12 cellular contexts compared by ENCODE assay signal in the genomic region with DNA sequence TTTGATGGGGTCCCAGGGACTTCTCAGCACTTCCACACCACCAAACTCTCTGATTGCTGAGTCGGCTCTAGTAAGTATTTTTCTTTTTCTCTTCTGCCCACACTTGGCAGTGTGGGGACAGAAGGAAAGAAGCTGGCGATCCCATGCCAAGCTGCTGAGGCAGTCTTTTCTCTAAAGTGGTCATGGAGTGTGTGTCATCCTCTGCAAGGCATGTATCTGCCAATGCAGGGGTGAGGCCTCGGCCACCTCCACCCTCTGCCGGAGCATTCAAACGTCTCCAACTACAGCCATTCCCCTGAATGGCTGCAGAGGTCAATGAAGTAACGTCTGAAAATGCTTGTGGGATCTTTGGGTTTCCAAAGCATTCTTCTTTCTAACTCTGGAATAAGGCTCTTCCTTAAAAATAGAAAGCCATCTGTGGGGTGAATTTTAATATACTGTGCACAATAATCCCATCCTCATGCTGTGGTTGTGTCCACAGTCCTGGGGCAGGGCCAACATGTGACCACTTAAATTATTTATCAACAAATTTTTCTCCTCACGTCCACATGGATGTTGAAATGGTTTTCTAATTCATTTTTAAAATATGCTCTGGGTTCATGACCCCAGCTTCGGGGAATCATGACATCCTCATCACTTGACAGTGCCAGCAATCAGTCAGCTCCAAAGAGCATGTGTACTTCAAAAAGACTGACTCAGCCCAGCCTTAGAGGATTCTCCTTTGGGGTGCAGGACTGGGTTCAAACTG.
A peak's percentile ranks its signal among the peaks of the same experiment; 100 is the strongest.
DNase-seq lines count a peak whose midpoint lies in the region; ATAC-seq, FAIRE-seq and TF ChIP-seq lines count a peak whose summit lies in the region.
"Had no signal": no experiment of that assay in that cellular context is flagged by ENCODE, and none has a peak within 500 bp of the region (broad histone marks: within the 10 kb centered on the region; RNA-seq: fewer than 3 reads in every experiment).

No MANE protein-coding gene starts in this region.

- H3K9me3 ChIP-seq in DND-41 (ENCODE audit: insufficient read depth, low read length, severe bottlenecking), result no peaks in the 10 kb centered on the region
- no peaks in the 10 kb centered on the region for H3K9me3 ChIP-seq in SK-N-SH
- no peaks in the 10 kb centered on the region for H3K9me3 ChIP-seq in Caco-2
- H3K9me3 ChIP-seq: neutrophil had no signal

- H3K9ac ChIP-seq in DND-41 (ENCODE audit: low read depth, low read length), result no peak overlapping the region
- peak overlapping the region; percentile 51; the same call in 1 of the 2 replicates for H3K9ac ChIP-seq in SK-N-SH

- H3K9me2 ChIP-seq in SK-N-SH, result no peaks in the 10 kb centered on the region

- intact Hi-C loops in posterior vena cava (cut with DNase I) (no loop called here), Caco-2 (cut with micrococcal nuclease; ENCODE audit: unreplicated experiment) (no loop called here)

- H3K36me3 Mint-ChIP-seq in Caco-2 (ENCODE audit: insufficient read depth, unreplicated experiment), result no peaks in the 10 kb centered on the region

- H3K27me3 ChIP-seq in DND-41 (ENCODE audit: insufficient read depth, low read length, poor library complexity) (no peaks in the 10 kb centered on the region), SK-N-SH (ENCODE audit: insufficient read depth) (no peaks in the 10 kb centered on the region), Caco-2 (replicated peaks; ENCODE audit: control insufficient read depth, insufficient read depth, low read length) (no peaks in the 10 kb centered on the region)
- H3K27me3 ChIP-seq: neutrophil had no signal

- H3K9me3 Mint-ChIP-seq in Caco-2 (ENCODE audit: unreplicated experiment), result no peaks in the 10 kb centered on the region

- H3K4me3 Mint-ChIP-seq in Caco-2 (ENCODE audit: unreplicated experiment), result no peak overlapping the region

- H3K27ac ChIP-seq in DND-41 (ENCODE audit: low read length) (peak overlapping the region; percentile 27; the same call in 1 of the 2 replicates), SK-N-SH (ENCODE audit: low read depth in 2 of 2, low read length in 1 of 2) (peak overlapping the region; percentile 20 to 85; a peak in 3 of 4 replicates)
- H3K27ac ChIP-seq: neutrophil had no signal

- H3K36me3 ChIP-seq in DND-41 (ENCODE audit: insufficient read depth, low read length) (no peaks in the 10 kb centered on the region), SK-N-SH (replicated peaks in 1 of 2; ENCODE audit: control insufficient read depth in 1 of 2, insufficient read depth in 2 of 2, low read length in 1 of 2) (no peaks in the 10 kb centered on the region), Caco-2 (ENCODE audit: control insufficient read depth, insufficient read depth, low read length) (no peaks in the 10 kb centered on the region)
- H3K36me3 ChIP-seq: neutrophil had no signal

- no TSS peak for BruUV-seq in Caco-2 (replicated peaks; lab: Mats Ljungman, UMichigan)

- H3K27ac Mint-ChIP-seq in Caco-2 (ENCODE audit: unreplicated experiment), result no peak overlapping the region

- TF ChIP-seq EP300 in SK-N-SH (IDR thresholded peaks at IDR 0.05; ENCODE audit: borderline replicate concordance in 1 of 2, low read depth in 1 of 2, low read length in 1 of 2), result peak; percentile 29 to 69; a peak in 3 of 4 replicates

- no peaks in the 10 kb centered on the region for H4K20me1 ChIP-seq in DND-41 (ENCODE audit: insufficient read depth, low read length)
- H4K20me1 ChIP-seq in SK-N-SH (ENCODE audit: insufficient read depth), result no peaks in the 10 kb centered on the region

- CTCF ChIA-PET in SK-N-SH (lab: Yijun Ruan, JAX), result interaction anchor here (1.4 to 3.2 kb wide), 2 partner anchors 12 to 13 kb away, joined by 3 to 12 read pairs; no protein-coding TSS in a partner anchor
- CTCF ChIA-PET in Caco-2 (lab: Charles Lee), result no interaction called here

- H3K79me2 ChIP-seq in DND-41 (ENCODE audit: insufficient read depth, low read length) (no peaks in the 10 kb centered on the region), SK-N-SH (ENCODE audit: insufficient read depth) (no peaks in the 10 kb centered on the region)

- H3K4me1 ChIP-seq in DND-41 (ENCODE audit: insufficient read depth, low read length), result peaks cover 31% of the 10 kb centered on the region
- H3K4me1 ChIP-seq in SK-N-SH (ENCODE audit: control insufficient read depth in 1 of 2, insufficient read depth in 2 of 2, low read depth in 1 of 2, low read length in 1 of 2), result peaks cover 3 to 35% of the 10 kb centered on the region in 2 experiments; a peak in 3 of 4 replicates
- no peaks in the 10 kb centered on the region for H3K4me1 ChIP-seq in Caco-2

- no peak for TF ChIP-seq RAD21 in SK-N-SH (IDR thresholded peaks at IDR 0.05; ENCODE audit: low read length)

- POLR2A ChIA-PET in SK-N-SH (lab: Yijun Ruan, JAX) (no interaction called here), Caco-2 (lab: Charles Lee) (no interaction called here)

- no peaks in the 10 kb centered on the region for H3K27me3 Mint-ChIP-seq in Caco-2 (ENCODE audit: insufficient read depth, unreplicated experiment)

- no peak overlapping the region for H2AFZ ChIP-seq in DND-41 (ENCODE audit: low read depth, low read length)
- H2AFZ ChIP-seq in SK-N-SH (ENCODE audit: low read depth), result no peak overlapping the region

- peaks cover 27% of the 10 kb centered on the region for H3F3A ChIP-seq in SK-N-SH (replicated peaks; ENCODE audit: insufficient read depth)

- FAIRE-seq in GM19239 (lab: Jason Lieb, UNC), result no peak
- FAIRE-seq: H1, K562 had no signal

- H3K4me1 Mint-ChIP-seq in Caco-2 (ENCODE audit: low read depth, unreplicated experiment), result no peaks in the 10 kb centered on the region

- no peak overlapping the region for H3K4me3 ChIP-seq in DND-41 (ENCODE audit: low read depth in 1 of 2, low read length in 2 of 2)
- H3K4me3 ChIP-seq in SK-N-SH (ENCODE audit: low read depth in 2 of 2, low read length in 1 of 2), result no peak overlapping the region
- H3K4me3 ChIP-seq in fibroblast of villous mesenchyme (ENCODE audit: low read depth, low read length), result no peak overlapping the region
- H3K4me3 ChIP-seq in Caco-2 (ENCODE audit: low read depth, low read length), result no peak overlapping the region
- H3K4me3 ChIP-seq: K562 had no signal

- DNase-seq in DND-41 (no peak), SK-N-SH (no peak), fibroblast of villous mesenchyme (ENCODE audit: low read depth) (peak; percentile 92), posterior vena cava (ENCODE audit: low spot score) (peak; percentile 91), GM19239 (ENCODE audit: insufficient read length, low spot score) (no peak), pons (ENCODE audit: low spot score) (no peak), Caco-2 (no peak)
- DNase-seq: stimulated activated CD8-positive, alpha-beta memory T cell treated with anti-CD3 and anti-CD28 coated beads, Interleukin-4, amount 100 ng/mL, for 48 hours had no signal

- no peak for ATAC-seq in DND-41 (ENCODE audit: insufficient read depth, low read depth)
- ATAC-seq in GM19463 (IDR thresholded peaks at IDR 0.05; ENCODE audit: unreplicated experiment), result no peak
- ATAC-seq: K562 had no signal

- 62% methylated on average over 8 of the region's 8 CpGs for WGBS in SK-N-SH (ENCODE audit: low lambda C conversion rate)

- TF ChIP-seq CTCF in DND-41 (IDR thresholded peaks at IDR 0.05; ENCODE audit: borderline replicate concordance, extremely low read depth, low read length, poor library complexity, severe bottlenecking) (no peak), SK-N-SH (IDR thresholded peaks at IDR 0.05) (0 out of 2 replicates have a peak, but pooled peaks have one; percentile 9), fibroblast of villous mesenchyme (IDR thresholded peaks at IDR 0.05; ENCODE audit: insufficient read depth, low read depth, low read length) (no peak), Caco-2 (IDR thresholded peaks at IDR 0.05; ENCODE audit: insufficient read depth in 1 of 2, low read depth in 1 of 2, low read length in 1 of 2, severe bottlenecking in 1 of 2, unreplicated experiment in 1 of 2) (no peak)

- H3K4me2 ChIP-seq in DND-41 (ENCODE audit: insufficient read depth, low read length) (no peak overlapping the region), SK-N-SH (peak overlapping the region; percentile 18; the same call in 1 of the 2 replicates)

TF ChIP-seq in SK-N-SH, 30 proteins besides CTCF, POLR2A, EP300 and RAD21 (continues in another document):
- TF ChIP-seq FOXM1 (IDR thresholded peaks at IDR 0.05; ENCODE audit: low read depth) (no peak), TEAD4 (IDR thresholded peaks at IDR 0.05; ENCODE audit: borderline replicate concordance, insufficient read depth) (peak; percentile 44; the same call in 1 of the 2 replicates), YY1 (IDR thresholded peaks at IDR 0.05; ENCODE audit: low read depth) (no peak), MXI1 (IDR thresholded peaks at IDR 0.05; ENCODE audit: low read depth, low read length) (no peak), PBX3 (IDR thresholded peaks at IDR 0.05) (peak; percentile 88), EZH2phosphoT487 (IDR thresholded peaks at IDR 0.05; ENCODE audit: borderline replicate concordance, low read depth) (no peak), POLR2AphosphoS5 (IDR thresholded peaks at IDR 0.05; ENCODE audit: low read depth, low read length) (no peak; the same call in 1 of the 2 replicates), RXRA (IDR thresholded peaks at IDR 0.05; ENCODE audit: borderline replicate concordance, low read depth) (peak; percentile 94)
- TF ChIP-seq, protein P1, sequence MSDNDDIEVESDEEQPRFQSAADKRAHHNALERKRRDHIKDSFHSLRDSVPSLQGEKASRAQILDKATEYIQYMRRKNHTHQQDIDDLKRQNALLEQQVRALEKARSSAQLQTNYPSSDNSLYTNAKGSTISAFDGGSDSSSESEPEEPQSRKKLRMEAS (IDR thresholded peaks at IDR 0.05; ENCODE audit: low read depth), result peak; percentile 13; the same call in 1 of the 2 replicates

Comparison
In these comparisons a context has a peak if more than half of its experiments do, and no peak if none do; other contexts are left out.
1. DNase-seq: peak in fibroblast of villous mesenchyme (single experiment) and posterior vena cava (single experiment); none in DND-41 (single experiment), SK-N-SH (single experiment), GM19239 (single experiment), pons (single experiment) and Caco-2 (0 of 2).